In the genomic region with DNA sequence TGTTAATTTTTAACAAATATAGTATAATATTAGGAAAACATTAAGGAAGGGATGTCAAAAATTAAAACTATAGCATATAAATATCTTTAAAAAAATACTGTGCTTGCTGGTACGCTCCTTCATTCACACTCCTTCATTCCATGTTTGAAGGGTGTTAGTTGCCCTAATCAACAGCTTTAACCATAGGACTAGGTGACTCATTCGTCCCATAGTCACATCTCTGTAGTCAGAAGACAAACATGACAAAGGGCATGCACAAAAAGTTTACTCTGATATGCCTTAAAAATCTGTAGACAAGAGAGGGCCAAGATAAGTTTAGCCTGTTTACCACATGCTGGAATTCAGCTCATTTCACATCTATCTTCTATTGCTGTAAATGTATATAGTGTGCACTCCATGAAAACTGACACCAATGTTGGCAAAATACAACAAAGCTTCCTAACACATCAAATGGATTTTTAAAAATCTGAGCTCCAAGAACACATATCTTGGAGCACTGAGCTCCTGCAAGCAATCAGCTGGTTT, we compare ENCODE assay signal across 1 cellular context.
TF ChIP-seq lines count a peak whose summit lies in the region.

No MANE protein-coding gene starts in this region.

TF ChIP-seq in WTC11, 78 proteins besides CTCF, POLR2A, EP300 and RAD21 (continued from another document):
- TF ChIP-seq, protein P1, sequence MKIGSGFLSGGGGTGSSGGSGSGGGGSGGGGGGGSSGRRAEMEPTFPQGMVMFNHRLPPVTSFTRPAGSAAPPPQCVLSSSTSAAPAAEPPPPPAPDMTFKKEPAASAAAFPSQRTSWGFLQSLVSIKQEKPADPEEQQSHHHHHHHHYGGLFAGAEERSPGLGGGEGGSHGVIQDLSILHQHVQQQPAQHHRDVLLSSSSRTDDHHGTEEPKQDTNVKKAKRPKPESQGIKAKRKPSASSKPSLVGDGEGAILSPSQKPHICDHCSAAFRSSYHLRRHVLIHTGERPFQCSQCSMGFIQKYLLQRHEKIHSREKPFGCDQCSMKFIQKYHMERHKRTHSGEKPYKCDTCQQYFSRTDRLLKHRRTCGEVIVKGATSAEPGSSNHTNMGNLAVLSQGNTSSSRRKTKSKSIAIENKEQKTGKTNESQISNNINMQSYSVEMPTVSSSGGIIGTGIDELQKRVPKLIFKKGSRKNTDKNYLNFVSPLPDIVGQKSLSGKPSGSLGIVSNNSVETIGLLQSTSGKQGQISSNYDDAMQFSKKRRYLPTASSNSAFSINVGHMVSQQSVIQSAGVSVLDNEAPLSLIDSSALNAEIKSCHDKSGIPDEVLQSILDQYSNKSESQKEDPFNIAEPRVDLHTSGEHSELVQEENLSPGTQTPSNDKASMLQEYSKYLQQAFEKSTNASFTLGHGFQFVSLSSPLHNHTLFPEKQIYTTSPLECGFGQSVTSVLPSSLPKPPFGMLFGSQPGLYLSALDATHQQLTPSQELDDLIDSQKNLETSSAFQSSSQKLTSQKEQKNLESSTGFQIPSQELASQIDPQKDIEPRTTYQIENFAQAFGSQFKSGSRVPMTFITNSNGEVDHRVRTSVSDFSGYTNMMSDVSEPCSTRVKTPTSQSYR (CRISPR knock-in tag; IDR thresholded peaks at IDR 0.05) = no peak
- TF ChIP-seq ZNF121 (CRISPR knock-in tag; IDR thresholded peaks at IDR 0.05) (no peak), SP1 (CRISPR knock-in tag; conservative IDR thresholded peaks at IDR 0.05) (no peak)
- TF ChIP-seq, protein P2, sequence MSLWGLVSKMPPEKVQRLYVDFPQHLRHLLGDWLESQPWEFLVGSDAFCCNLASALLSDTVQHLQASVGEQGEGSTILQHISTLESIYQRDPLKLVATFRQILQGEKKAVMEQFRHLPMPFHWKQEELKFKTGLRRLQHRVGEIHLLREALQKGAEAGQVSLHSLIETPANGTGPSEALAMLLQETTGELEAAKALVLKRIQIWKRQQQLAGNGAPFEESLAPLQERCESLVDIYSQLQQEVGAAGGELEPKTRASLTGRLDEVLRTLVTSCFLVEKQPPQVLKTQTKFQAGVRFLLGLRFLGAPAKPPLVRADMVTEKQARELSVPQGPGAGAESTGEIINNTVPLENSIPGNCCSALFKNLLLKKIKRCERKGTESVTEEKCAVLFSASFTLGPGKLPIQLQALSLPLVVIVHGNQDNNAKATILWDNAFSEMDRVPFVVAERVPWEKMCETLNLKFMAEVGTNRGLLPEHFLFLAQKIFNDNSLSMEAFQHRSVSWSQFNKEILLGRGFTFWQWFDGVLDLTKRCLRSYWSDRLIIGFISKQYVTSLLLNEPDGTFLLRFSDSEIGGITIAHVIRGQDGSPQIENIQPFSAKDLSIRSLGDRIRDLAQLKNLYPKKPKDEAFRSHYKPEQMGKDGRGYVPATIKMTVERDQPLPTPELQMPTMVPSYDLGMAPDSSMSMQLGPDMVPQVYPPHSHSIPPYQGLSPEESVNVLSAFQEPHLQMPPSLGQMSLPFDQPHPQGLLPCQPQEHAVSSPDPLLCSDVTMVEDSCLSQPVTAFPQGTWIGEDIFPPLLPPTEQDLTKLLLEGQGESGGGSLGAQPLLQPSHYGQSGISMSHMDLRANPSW (CRISPR knock-in tag; conservative IDR thresholded peaks at IDR 0.05; ENCODE audit: low read depth) = no peak
